Comparison of ENCODE assay signal across 8 cellular contexts in the genomic region with DNA sequence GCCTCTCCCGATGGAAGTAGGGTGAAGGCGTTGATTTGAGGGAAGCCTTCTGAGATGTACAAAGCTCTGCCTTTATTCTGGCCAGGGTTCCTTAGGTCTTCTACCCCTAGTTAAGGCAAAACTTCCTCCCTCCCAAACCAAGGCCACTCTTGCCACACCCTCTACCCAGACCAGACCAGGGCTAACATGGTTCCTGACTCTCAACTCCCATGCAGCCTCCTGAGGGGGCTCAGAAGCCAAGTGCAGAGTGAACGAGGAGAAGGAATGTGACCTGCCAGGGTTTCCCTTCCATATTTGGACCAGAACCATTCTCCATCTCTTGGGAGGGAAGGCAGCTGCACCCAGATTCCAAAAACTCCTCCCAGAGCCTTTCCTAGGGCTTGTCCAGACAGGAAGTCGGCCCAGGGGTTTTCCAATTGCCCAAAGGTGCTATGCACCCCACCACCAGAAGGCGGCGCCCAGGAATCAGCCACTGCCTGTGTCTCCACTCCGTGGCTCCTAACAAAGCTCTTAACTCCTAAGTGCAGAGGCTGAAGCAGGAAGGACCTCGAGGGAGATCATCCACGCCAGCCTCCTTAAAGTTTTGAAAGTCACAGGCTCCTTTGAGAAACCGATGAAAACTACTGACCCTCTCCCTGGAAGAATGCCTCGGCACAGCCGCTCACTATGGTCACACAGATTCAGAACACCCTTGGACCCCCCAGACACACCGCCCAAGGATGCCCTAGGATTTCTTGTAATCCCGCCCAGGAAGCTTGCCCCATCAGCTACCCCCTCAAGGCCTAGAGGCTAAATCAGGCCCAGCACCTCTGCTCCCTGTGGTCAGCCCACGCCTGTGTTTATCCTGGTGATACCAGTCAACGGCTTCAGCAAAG.
DNase-seq lines count a peak whose midpoint lies in the region; ATAC-seq and TF ChIP-seq lines count a peak whose summit lies in the region.

No MANE protein-coding gene starts in this region.

- POLR2A ChIA-PET in activated CD8-positive, alpha-beta T cell treated with anti-CD3 and anti-CD28 coated beads, Interleukin-2, amount 10 ng/mL, durations not matched to agents 7 days and 5 days (lab: Charles Lee): interaction anchor here (0.6 kb wide), 1 partner anchor 157 kb away, joined by 3 read pairs; no protein-coding TSS in a partner anchor

- H3K36me3 Mint-ChIP-seq in activated CD8-positive, alpha-beta T cell treated with anti-CD3 and anti-CD28 coated beads, Interleukin-2, amount 10 ng/mL, durations not matched to agents 7 days and 5 days (ENCODE audit: low read depth): no peaks in the 10 kb centered on the region
- H3K36me3 Mint-ChIP-seq in natural killer cell: no peaks in the 10 kb centered on the region
- no peaks in the 10 kb centered on the region for H3K36me3 Mint-ChIP-seq in type B pancreatic cell

- no peak overlapping the region for H3K4me3 ChIP-seq in epithelial cell of esophagus (ENCODE audit: low read length)

- ATAC-seq in activated CD8-positive, alpha-beta T cell treated with anti-CD3 and anti-CD28 coated beads, Interleukin-2, amount 10 ng/mL, durations not matched to agents 7 days and 5 days: peak; percentile 64
- ATAC-seq in natural killer cell: peak; percentile 66 to 81 (median 68)

- intact Hi-C loops in natural killer cell (cut with micrococcal nuclease): loop anchor here (1.0 to 5.0 kb wide), 3 partner anchors 250 to 675 kb away; no protein-coding TSS in a partner anchor

- peaks cover 2% of the 10 kb centered on the region for H3K4me1 Mint-ChIP-seq in activated CD8-positive, alpha-beta T cell treated with anti-CD3 and anti-CD28 coated beads, Interleukin-2, amount 10 ng/mL, durations not matched to agents 7 days and 5 days (ENCODE audit: low read depth)
- H3K4me1 Mint-ChIP-seq in natural killer cell: peaks cover 9 to 15% of the 10 kb centered on the region in 2 donors
- peaks cover 1% of the 10 kb centered on the region for H3K4me1 Mint-ChIP-seq in type B pancreatic cell (ENCODE audit: unreplicated experiment)

- no peak overlapping the region for H3K27ac Mint-ChIP-seq in activated CD8-positive, alpha-beta T cell treated with anti-CD3 and anti-CD28 coated beads, Interleukin-2, amount 10 ng/mL, durations not matched to agents 7 days and 5 days
- H3K27ac Mint-ChIP-seq in natural killer cell (no peak overlapping the region), type B pancreatic cell (no peak overlapping the region)

- TF ChIP-seq CTCF in epithelial cell of esophagus (IDR thresholded peaks at IDR 0.05; ENCODE audit: insufficient read depth, low read depth, low read length, missing control alignments) (peak; percentile 86), natural killer cell (IDR thresholded peaks at IDR 0.05) (peak; percentile 92), type B pancreatic cell (conservative IDR thresholded peaks at IDR 0.05) (peak; percentile 75)

- CTCF ChIA-PET in activated CD8-positive, alpha-beta T cell treated with anti-CD3 and anti-CD28 coated beads, Interleukin-2, amount 10 ng/mL, durations not matched to agents 7 days and 5 days (lab: Charles Lee): interaction anchor here (0.6 to 3.7 kb wide), 29 partner anchors 8 to 674 kb away, joined by 3 to 24 read pairs (median 4); no protein-coding TSS in a partner anchor

- peaks cover 16% of the 10 kb centered on the region for H3K27me3 Mint-ChIP-seq in activated CD8-positive, alpha-beta T cell treated with anti-CD3 and anti-CD28 coated beads, Interleukin-2, amount 10 ng/mL, durations not matched to agents 7 days and 5 days (ENCODE audit: low read depth)
- peaks cover 0 to 3% of the 10 kb centered on the region in 2 donors for H3K27me3 Mint-ChIP-seq in natural killer cell (ENCODE audit: low read depth in 2 of 2)
- peaks cover 12% of the 10 kb centered on the region for H3K27me3 Mint-ChIP-seq in type B pancreatic cell

- no peaks in the 10 kb centered on the region for H3K9me3 Mint-ChIP-seq in activated CD8-positive, alpha-beta T cell treated with anti-CD3 and anti-CD28 coated beads, Interleukin-2, amount 10 ng/mL, durations not matched to agents 7 days and 5 days (ENCODE audit: insufficient read depth)
- H3K9me3 Mint-ChIP-seq in natural killer cell (no peaks in the 10 kb centered on the region), type B pancreatic cell (no peaks in the 10 kb centered on the region)

- DNase-seq in CD1c-positive myeloid dendritic cell (ENCODE audit: extremely low spot score) (peak; percentile 64), H4 (ENCODE audit: low spot score) (peak; percentile 70), NCI-H82 (lab: John Stamatoyannopoulos, UW) (peak; percentile 82), epithelial cell of esophagus (ENCODE audit: low read depth) (peak; percentile 84), natural killer cell (peak; percentile 54), type B pancreatic cell (ENCODE audit: extremely low spot score, unreplicated experiment) (no peak), 8988T (no peak)
- DNase-seq in activated CD8-positive, alpha-beta T cell treated with anti-CD3 and anti-CD28 coated beads, Interleukin-2, amount 10 ng/mL, durations not matched to agents 7 days and 5 days: peak; percentile 67

- no peak overlapping the region for H3K4me3 Mint-ChIP-seq in activated CD8-positive, alpha-beta T cell treated with anti-CD3 and anti-CD28 coated beads, Interleukin-2, amount 10 ng/mL, durations not matched to agents 7 days and 5 days
- H3K4me3 Mint-ChIP-seq in natural killer cell (no peak overlapping the region), type B pancreatic cell (no peak overlapping the region)

Comparison
In these comparisons a context has a peak if more than half of its experiments do, and no peak if none do; other contexts are left out.
1. DNase-seq: peak in CD1c-positive myeloid dendritic cell (single experiment), H4 (single experiment), NCI-H82 (single experiment), activated CD8-positive, alpha-beta T cell treated with anti-CD3 and anti-CD28 coated beads, Interleukin-2, amount 10 ng/mL, durations not matched to agents 7 days and 5 days (single experiment), epithelial cell of esophagus (single experiment) and natural killer cell (single experiment); none in type B pancreatic cell (single experiment) and 8988T (single experiment).
2. Peak in every context shown above with its lines, with median percentiles within 50 percentile points of each other: CTCF ChIP-seq.